Comparison of ENCODE assay signal across 8 cellular contexts in the genomic region with DNA sequence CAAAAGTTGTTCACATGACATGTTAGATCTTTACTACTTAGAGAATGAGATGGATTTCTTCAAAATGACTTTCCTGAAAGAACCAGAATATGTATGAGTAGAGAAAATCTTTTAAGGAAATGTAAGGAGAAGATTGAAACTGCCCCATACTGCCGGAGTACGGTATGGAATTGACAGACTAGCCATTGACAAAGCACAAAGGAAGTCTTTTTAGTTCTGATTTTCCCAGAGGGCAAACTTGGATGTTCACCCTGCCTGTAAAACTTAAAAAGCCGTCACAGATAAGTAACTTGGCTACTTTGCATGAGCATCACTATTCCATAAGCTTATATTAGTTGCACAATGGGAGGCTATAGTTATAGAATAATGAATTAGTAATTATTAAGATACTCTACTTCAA.
"Had no signal": no experiment of that assay in that cellular context is flagged by ENCODE, and none has a peak within 500 bp of the region (broad histone marks: within the 10 kb centered on the region; RNA-seq: fewer than 3 reads in every experiment).

No MANE protein-coding gene starts in this region.

- H3K4me3 Mint-ChIP-seq: GM23338, H9, HFFc6 had no signal

- ATAC-seq: GM23338, HCT116 had no signal

- H3K9me3 Mint-ChIP-seq: GM23338, HFFc6 had no signal

- H3K27ac Mint-ChIP-seq: HFFc6 had no signal

- H3K4me1 Mint-ChIP-seq: GM23338 had no signal

- DNase-seq: GM23248, GOT3, H7, H9, HCEC 1CT, HFFc6 had no signal
